16 cellular contexts compared by ENCODE assay signal in the genomic region with DNA sequence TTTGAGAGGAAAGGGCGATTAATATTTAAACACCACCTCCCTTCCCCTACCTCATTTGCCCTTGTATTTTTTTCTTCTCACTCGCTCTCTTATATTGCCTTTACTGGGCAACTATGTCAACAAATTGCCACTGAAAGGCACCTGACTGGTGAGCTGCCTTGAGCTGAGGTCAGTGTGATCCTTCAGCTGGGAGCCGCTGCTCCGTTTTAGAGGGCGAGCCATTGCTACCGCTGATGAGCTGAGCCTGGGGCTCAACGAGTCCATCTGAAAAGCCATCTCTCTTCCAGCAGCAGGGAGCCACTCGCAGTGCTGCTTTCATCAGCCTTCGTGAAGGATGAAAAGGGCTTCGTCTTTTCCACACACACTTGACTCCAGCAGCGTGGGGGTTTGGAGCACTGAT.
DNase-seq lines count a peak whose midpoint lies in the region; ATAC-seq and TF ChIP-seq lines count a peak whose summit lies in the region.
"Had no signal": no experiment of that assay in that cellular context is flagged by ENCODE, and none has a peak within 500 bp of the region (broad histone marks: within the 10 kb centered on the region; RNA-seq: fewer than 3 reads in every experiment).

No MANE protein-coding gene starts in this region.

- peak; percentile 49 for ATAC-seq in left colon
- no peak for ATAC-seq in GM18502 (IDR thresholded peaks at IDR 0.05; ENCODE audit: poor library complexity, unreplicated experiment)
- ATAC-seq in GM21423 (IDR thresholded peaks at IDR 0.05; ENCODE audit: unreplicated experiment): no peak
- ATAC-seq in GM21367 (IDR thresholded peaks at IDR 0.05; ENCODE audit: unreplicated experiment): no peak
- ATAC-seq: activated T-helper 17 cell treated with anti-CD3 and anti-CD28 coated beads, Interleukin-2, amount 50 U/mL, for 72 hours; right cardiac atrium had no signal

- no peak overlapping the region for H3K4me3 ChIP-seq in HEK293 (ENCODE audit: low read depth, low read length)

- no peaks in the 10 kb centered on the region for H3K9me3 ChIP-seq in HEK293 (ENCODE audit: control insufficient read depth, insufficient read depth, low read depth, low read length)

- peak; percentile 33 for DNase-seq in DMS153 (lab: John Stamatoyannopoulos, UW)
- DNase-seq in left colon: peak; percentile 14 to 45
- DNase-seq in GDM1 (lab: John Stamatoyannopoulos, UW): no peak
- DNase-seq: activated CD4-positive, CD25-positive, alpha-beta regulatory T cell treated with anti-CD3 and anti-CD28 coated beads, Interleukin-2, amount 50 U/mL, for 72 hours; CD4-positive, alpha-beta T cell; effector memory CD4-positive, alpha-beta T cell; kidney glomerular epithelial cell; midbrain; right cardiac atrium; stimulated activated naive CD4-positive, alpha-beta T cell treated with Interleukin-2 at 50 U/mL for 16 hours had no signal

- CTCF ChIA-PET in HEK293 (lab: Yijun Ruan, JAX): interaction anchor here (0.6 to 1.2 kb wide), 3 partner anchors 11 to 444 kb away, joined by 3 read pairs; no protein-coding TSS in a partner anchor

- intact Hi-C loops in left colon (cut with DNase I, micrococcal nuclease): loop anchor here in 1 of 2 donors (10.0 kb wide), 2 partner anchors 242 to 442 kb away; no protein-coding TSS in a partner anchor

- H3K36me3 ChIP-seq in HEK293 (ENCODE audit: control insufficient read depth in 2 of 2, insufficient read depth in 1 of 2, low read length in 2 of 2): no peaks in the 10 kb centered on the region

- no peaks in the 10 kb centered on the region for H3K4me1 ChIP-seq in HEK293 (ENCODE audit: control insufficient read depth, insufficient read depth, low read length)

- no peak overlapping the region for H3K27ac ChIP-seq in HEK293 (ENCODE audit: extremely low read depth, low read depth, low read length)
- peak overlapping the region; percentile 71 for H3K27ac ChIP-seq in VCaP

- POLR2A ChIA-PET in HEK293 (lab: Yijun Ruan, JAX): interaction anchor here (0.7 kb wide), 1 partner anchor 999 kb away, joined by 3 read pairs; no protein-coding TSS in a partner anchor

- TF ChIP-seq CTCF in HEK293 (tag by site-specific recombination; IDR thresholded peaks at IDR 0.05) (no peak), VCaP (conservative IDR thresholded peaks at IDR 0.05) (no peak)

TF ChIP-seq in HEK293, 187 proteins besides CTCF, POLR2A, EP300 and RAD21:
- TF ChIP-seq, protein P1, sequence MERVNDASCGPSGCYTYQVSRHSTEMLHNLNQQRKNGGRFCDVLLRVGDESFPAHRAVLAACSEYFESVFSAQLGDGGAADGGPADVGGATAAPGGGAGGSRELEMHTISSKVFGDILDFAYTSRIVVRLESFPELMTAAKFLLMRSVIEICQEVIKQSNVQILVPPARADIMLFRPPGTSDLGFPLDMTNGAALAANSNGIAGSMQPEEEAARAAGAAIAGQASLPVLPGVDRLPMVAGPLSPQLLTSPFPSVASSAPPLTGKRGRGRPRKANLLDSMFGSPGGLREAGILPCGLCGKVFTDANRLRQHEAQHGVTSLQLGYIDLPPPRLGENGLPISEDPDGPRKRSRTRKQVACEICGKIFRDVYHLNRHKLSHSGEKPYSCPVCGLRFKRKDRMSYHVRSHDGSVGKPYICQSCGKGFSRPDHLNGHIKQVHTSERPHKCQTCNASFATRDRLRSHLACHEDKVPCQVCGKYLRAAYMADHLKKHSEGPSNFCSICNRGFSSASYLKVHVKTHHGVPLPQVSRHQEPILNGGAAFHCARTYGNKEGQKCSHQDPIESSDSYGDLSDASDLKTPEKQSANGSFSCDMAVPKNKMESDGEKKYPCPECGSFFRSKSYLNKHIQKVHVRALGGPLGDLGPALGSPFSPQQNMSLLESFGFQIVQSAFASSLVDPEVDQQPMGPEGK (tag by site-specific recombination; IDR thresholded peaks at IDR 0.05): no peak
- TF ChIP-seq, protein P2, sequence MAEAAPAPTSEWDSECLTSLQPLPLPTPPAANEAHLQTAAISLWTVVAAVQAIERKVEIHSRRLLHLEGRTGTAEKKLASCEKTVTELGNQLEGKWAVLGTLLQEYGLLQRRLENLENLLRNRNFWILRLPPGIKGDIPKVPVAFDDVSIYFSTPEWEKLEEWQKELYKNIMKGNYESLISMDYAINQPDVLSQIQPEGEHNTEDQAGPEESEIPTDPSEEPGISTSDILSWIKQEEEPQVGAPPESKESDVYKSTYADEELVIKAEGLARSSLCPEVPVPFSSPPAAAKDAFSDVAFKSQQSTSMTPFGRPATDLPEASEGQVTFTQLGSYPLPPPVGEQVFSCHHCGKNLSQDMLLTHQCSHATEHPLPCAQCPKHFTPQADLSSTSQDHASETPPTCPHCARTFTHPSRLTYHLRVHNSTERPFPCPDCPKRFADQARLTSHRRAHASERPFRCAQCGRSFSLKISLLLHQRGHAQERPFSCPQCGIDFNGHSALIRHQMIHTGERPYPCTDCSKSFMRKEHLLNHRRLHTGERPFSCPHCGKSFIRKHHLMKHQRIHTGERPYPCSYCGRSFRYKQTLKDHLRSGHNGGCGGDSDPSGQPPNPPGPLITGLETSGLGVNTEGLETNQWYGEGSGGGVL (tag by site-specific recombination; IDR thresholded peaks at IDR 0.05): no peak
- TF ChIP-seq OSR2 (tag by site-specific recombination; IDR thresholded peaks at IDR 0.05) (peak; percentile 51; the same call in 1 of the 2 replicates), ZNF221 (tag by site-specific recombination; IDR thresholded peaks at IDR 0.05; ENCODE audit: borderline replicate concordance) (no peak), ZNF561 (tag by site-specific recombination; IDR thresholded peaks at IDR 0.05; ENCODE audit: borderline replicate concordance) (0 out of 2 replicates have a peak, but pooled peaks have one; percentile 45), SP7 (tag by site-specific recombination; IDR thresholded peaks at IDR 0.05) (no peak), ZIC2 (tag by site-specific recombination; IDR thresholded peaks at IDR 0.05) (peak; percentile 45; the same call in 1 of the 2 replicates), ZNF266 (tag by site-specific recombination; IDR thresholded peaks at IDR 0.05; ENCODE audit: low read depth) (no peak)
